Comparison of ENCODE assay signal across 8 cellular contexts in the genomic region with DNA sequence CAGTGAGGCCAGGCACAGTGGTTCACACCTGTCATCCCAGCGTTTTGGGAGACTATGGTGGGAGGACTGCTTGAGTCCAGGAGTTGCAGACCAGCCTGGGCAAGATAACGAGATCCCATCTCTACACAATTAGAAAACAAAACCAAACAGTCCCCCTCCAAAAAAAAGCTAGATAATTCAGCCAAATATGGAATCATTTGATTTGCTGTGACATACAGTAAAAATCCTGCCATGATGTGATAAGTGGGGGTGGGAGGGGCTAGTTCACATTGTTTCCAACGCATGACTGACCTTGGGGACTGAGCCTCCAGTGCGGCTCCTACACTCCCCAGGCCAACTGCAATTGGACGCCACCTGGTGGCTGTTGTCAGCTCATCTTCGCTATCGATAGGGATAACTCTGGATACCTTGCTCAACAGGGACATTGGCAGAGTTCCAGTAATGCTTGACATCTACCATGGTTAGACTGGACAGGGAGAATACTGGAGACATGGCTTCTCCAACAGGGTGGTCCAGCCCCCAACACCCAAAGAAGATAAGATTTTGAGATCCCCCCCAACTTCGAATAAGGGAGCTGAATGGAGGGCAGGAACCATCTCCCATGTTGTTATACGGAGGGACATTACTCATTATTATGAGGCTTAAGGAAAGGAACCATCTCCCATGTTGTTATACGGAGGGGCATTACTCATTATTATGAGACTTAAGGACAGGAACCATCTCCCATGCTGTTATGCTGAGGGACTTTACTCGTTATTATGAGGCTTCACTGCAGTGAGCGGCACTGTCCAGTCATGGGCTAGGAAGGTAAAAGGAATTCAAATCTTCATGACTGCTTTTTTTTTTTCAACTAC.
DNase-seq lines count a peak whose midpoint lies in the region; ATAC-seq and TF ChIP-seq lines count a peak whose summit lies in the region.

No MANE protein-coding gene starts in this region.

- 48 to 56% (median 49%) methylated on average over 11 to 12 of the region's 12 CpGs for WGBS in heart left ventricle, 4 donors

- no peaks in the 10 kb centered on the region for H3K27me3 ChIP-seq in heart left ventricle

- intact Hi-C loops in heart left ventricle (cut with DNase I) = loop anchor here in 3 of 10 donors (5.0 kb wide), 2 partner anchors 129 to 304 kb away; no protein-coding TSS in a partner anchor

- H3K4me3 ChIP-seq in GM08714 (ENCODE audit: low read length) = peak overlapping the region; percentile 42; the same call in 1 of the 2 replicates
- no peak overlapping the region for H3K4me3 ChIP-seq in heart left ventricle

- no peaks in the 10 kb centered on the region for H3K27me3 Mint-ChIP-seq in activated naive CD8-positive, alpha-beta T cell treated with anti-CD3 and anti-CD28 coated beads, Interleukin-2, amount 50 U/mL, for 24 hours

- DNase-seq in NCI-H1092 treated with DMSO at 0.1 percent for 48 hours (lab: John Stamatoyannopoulos, UW) (peak; percentile 56), SKM-1 treated with dmso at 0.1 percent for 144 hours (lab: John Stamatoyannopoulos, UW; ENCODE audit: unreplicated experiment) (peak; percentile 68), heart left ventricle (peak; percentile 69 to 83 (median 76)), retina (peak; percentile 70), DMS114 treated with DMSO at 0.1 percent for 48 hours (lab: John Stamatoyannopoulos, UW; ENCODE audit: unreplicated experiment) (no peak)
- peak; percentile 75 for DNase-seq in activated naive CD8-positive, alpha-beta T cell treated with anti-CD3 and anti-CD28 coated beads, Interleukin-2, amount 50 U/mL, for 24 hours

- H3K27ac ChIP-seq in heart left ventricle = no peak overlapping the region

- H3K4me1 Mint-ChIP-seq in activated naive CD8-positive, alpha-beta T cell treated with anti-CD3 and anti-CD28 coated beads, Interleukin-2, amount 50 U/mL, for 24 hours = peaks cover 45% of the 10 kb centered on the region

- TF ChIP-seq CTCF in heart left ventricle (IDR thresholded peaks at IDR 0.05) = peak; percentile 60 to 84 (median 70)

- no peaks in the 10 kb centered on the region for H3K36me3 Mint-ChIP-seq in activated naive CD8-positive, alpha-beta T cell treated with anti-CD3 and anti-CD28 coated beads, Interleukin-2, amount 50 U/mL, for 24 hours (ENCODE audit: low read depth)

- H3K36me3 ChIP-seq in heart left ventricle = no peaks in the 10 kb centered on the region

- no peaks in the 10 kb centered on the region for H3K9me3 Mint-ChIP-seq in activated naive CD8-positive, alpha-beta T cell treated with anti-CD3 and anti-CD28 coated beads, Interleukin-2, amount 50 U/mL, for 24 hours

- no peaks in the 10 kb centered on the region for H3K9me3 ChIP-seq in heart left ventricle

- ATAC-seq in HG02571 (IDR thresholded peaks at IDR 0.05; ENCODE audit: unreplicated experiment) = peak; percentile 23
- peak; percentile 82 for ATAC-seq in activated naive CD8-positive, alpha-beta T cell treated with anti-CD3 and anti-CD28 coated beads, Interleukin-2, amount 50 U/mL, for 24 hours
- ATAC-seq in heart left ventricle = peak; percentile 55 to 95 (median 88)

- no peak for TF ChIP-seq POLR2A in heart left ventricle (IDR thresholded peaks at IDR 0.05)

- peaks cover 0 to 9% (median 0%) of the 10 kb centered on the region in 12 donors for H3K4me1 ChIP-seq in heart left ventricle

- H3K4me3 Mint-ChIP-seq in activated naive CD8-positive, alpha-beta T cell treated with anti-CD3 and anti-CD28 coated beads, Interleukin-2, amount 50 U/mL, for 24 hours = no peak overlapping the region

- peak overlapping the region; percentile 33 for H3K27ac Mint-ChIP-seq in activated naive CD8-positive, alpha-beta T cell treated with anti-CD3 and anti-CD28 coated beads, Interleukin-2, amount 50 U/mL, for 24 hours

Comparison
In these comparisons a context has a peak if more than half of its experiments do, and no peak if none do; other contexts are left out.
1. ATAC-seq: peak in every context shown above with its lines; median percentile 88 in heart left ventricle; 82 in activated naive CD8-positive, alpha-beta T cell treated with anti-CD3 and anti-CD28 coated beads, Interleukin-2, amount 50 U/mL, for 24 hours; 23 in HG02571.